ENCODE assay signal across 16 cellular contexts in the genomic region with DNA sequence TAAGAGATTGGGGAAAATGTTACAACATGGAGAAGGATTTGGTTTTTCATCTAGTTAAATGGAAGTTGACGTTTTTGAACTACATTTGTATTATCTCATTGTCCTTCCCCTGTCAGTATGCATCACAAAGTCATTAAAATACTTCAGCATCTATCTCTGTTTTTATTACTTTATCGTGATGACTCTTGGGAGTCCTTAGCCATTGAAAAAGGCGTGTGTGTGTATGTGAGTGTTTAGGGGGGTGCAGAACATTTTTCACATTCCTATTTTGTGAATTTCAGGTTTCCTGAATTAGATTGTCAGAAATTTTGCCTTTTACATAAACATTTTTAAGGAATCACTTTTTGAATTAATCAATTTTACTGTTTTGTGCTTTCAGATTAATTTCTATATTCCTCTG.
DNase-seq lines count a peak whose midpoint lies in the region; ATAC-seq and TF ChIP-seq lines count a peak whose summit lies in the region.
"Had no signal": no experiment of that assay in that cellular context is flagged by ENCODE, and none has a peak within 500 bp of the region (broad histone marks: within the 10 kb centered on the region; RNA-seq: fewer than 3 reads in every experiment).

No MANE protein-coding gene starts in this region.

- H3K9me3 ChIP-seq in osteoblast (ENCODE audit: low read depth, low read length) (no peaks in the 10 kb centered on the region), esophagus squamous epithelium (peaks cover 0 to 16% (median 0%) of the 10 kb centered on the region in 3 donors)

- H3K4me2 ChIP-seq in osteoblast (ENCODE audit: insufficient read depth, low read length): no peak overlapping the region
- H3K4me2 ChIP-seq: KMS-11 had no signal

- no peaks in the 10 kb centered on the region for H3K79me2 ChIP-seq in osteoblast (ENCODE audit: insufficient read depth, low read length)

- H3K27ac Mint-ChIP-seq in HFFc6: peak overlapping the region; percentile 70

- peak overlapping the region; percentile 35; the same call in 1 of the 2 replicates for H3K4me3 Mint-ChIP-seq in HFFc6

- H3K4me1 ChIP-seq in osteoblast (ENCODE audit: insufficient read depth, low read length) (no peaks in the 10 kb centered on the region), esophagus squamous epithelium (no peaks in the 10 kb centered on the region)

- TF ChIP-seq POLR2A in esophagus squamous epithelium (IDR thresholded peaks at IDR 0.05): no peak

- peak; percentile 14 for DNase-seq in AG20443 (ENCODE audit: low spot score)
- peak; percentile 59 for DNase-seq in HFFc6
- peak; percentile 10 for DNase-seq in brain microvascular endothelial cell
- peak; percentile 77 for DNase-seq in osteoblast (ENCODE audit: insufficient read length, low spot score, missing footprints)
- DNase-seq in esophagus squamous epithelium (lab: John Stamatoyannopoulos, UW): no peak
- DNase-seq in stimulated activated naive CD4-positive, alpha-beta T cell (lab: John Stamatoyannopoulos, UW): no peak
- DNase-seq: AML-193, NCI-H1417, NCI-H187, NCI-H526, PC-3, SIG-M5 had no signal

- peaks cover 24% of the 10 kb centered on the region for H3K4me1 Mint-ChIP-seq in HFFc6 (ENCODE audit: low read depth)

- intact Hi-C loops in esophagus squamous epithelium (cut with DNase I): no loop called here

- H3K27me3 Mint-ChIP-seq in HFFc6 (ENCODE audit: insufficient read depth): no peaks in the 10 kb centered on the region

- no peaks in the 10 kb centered on the region; the same call in 1 of the 2 replicates for H3K9me3 Mint-ChIP-seq in HFFc6

- no peak for ATAC-seq in GM18517 (IDR thresholded peaks at IDR 0.05; ENCODE audit: unreplicated experiment)
- ATAC-seq: PC-3 had no signal

- WGBS in esophagus squamous epithelium, 2 donors: 56 to 62% methylated on average over 3 of the region's 3 CpGs

- H3K36me3 Mint-ChIP-seq in HFFc6 (ENCODE audit: low read depth): no peaks in the 10 kb centered on the region

- H3K4me3 ChIP-seq in brain microvascular endothelial cell (ENCODE audit: low read depth, low read length) (no peak overlapping the region), osteoblast (ENCODE audit: insufficient read depth, low read length) (no peak overlapping the region), esophagus squamous epithelium (no peak overlapping the region)

- H4K20me1 ChIP-seq in osteoblast (ENCODE audit: insufficient read depth, low read length): no peaks in the 10 kb centered on the region

- no peak for TF ChIP-seq CTCF in HFFc6 (IDR thresholded peaks at IDR 0.05)
- TF ChIP-seq CTCF in brain microvascular endothelial cell (IDR thresholded peaks at IDR 0.05; ENCODE audit: low read depth, low read length, missing control alignments): no peak
- TF ChIP-seq CTCF in osteoblast (IDR thresholded peaks at IDR 0.05; ENCODE audit: extremely low read depth, low read depth, low read length): no peak
- no peak for TF ChIP-seq CTCF in esophagus squamous epithelium (IDR thresholded peaks at IDR 0.05)

- H3K27me3 ChIP-seq in brain microvascular endothelial cell (replicated peaks) (no peaks in the 10 kb centered on the region), osteoblast (ENCODE audit: insufficient read depth, low read length) (no peaks in the 10 kb centered on the region), esophagus squamous epithelium (no peaks in the 10 kb centered on the region)

- H3K36me3 ChIP-seq in brain microvascular endothelial cell (replicated peaks) (no peaks in the 10 kb centered on the region), osteoblast (ENCODE audit: insufficient read depth, low read length) (no peaks in the 10 kb centered on the region), esophagus squamous epithelium (no peaks in the 10 kb centered on the region)

- no peak overlapping the region for H2AFZ ChIP-seq in osteoblast (ENCODE audit: low read length)

- in situ Hi-C loops in brain microvascular endothelial cell (cut with HindIII; ENCODE audit: low pct_ligation_motif_present, low sequenced_read_pairs): no loop called here

- H3K27ac ChIP-seq in brain microvascular endothelial cell: no peak overlapping the region
- no peak overlapping the region for H3K27ac ChIP-seq in osteoblast (ENCODE audit: low read depth, low read length)
- H3K27ac ChIP-seq in esophagus squamous epithelium: no peak overlapping the region
- H3K27ac ChIP-seq: C4-2B, KMS-11, RWPE1 had no signal

Comparison
In these comparisons a context has a peak if more than half of its experiments do, and no peak if none do; other contexts are left out.
1. DNase-seq: peak in AG20443 (single experiment), HFFc6 (single experiment), brain microvascular endothelial cell (single experiment) and osteoblast (single experiment); none in esophagus squamous epithelium (single experiment) and stimulated activated naive CD4-positive, alpha-beta T cell (0 of 6).